Comparison of ENCODE assay signal across 9 cellular contexts in genomic region chr14:64715628-64716412, GRCh38. TPM values are rescaled to one million over a fixed set of nuclear protein-coding genes. Genes with fewer than 3 reads are reported as not detected.
DNase-seq lines count a peak whose midpoint lies in the region; ATAC-seq, FAIRE-seq and TF ChIP-seq lines count a peak whose summit lies in the region.
"Had no signal": no experiment of that assay in that cellular context is flagged by ENCODE, and none has a peak within 500 bp of the region (broad histone marks: within the 10 kb centered on the region; RNA-seq: fewer than 3 reads in every experiment).

No MANE protein-coding gene starts in this region.

- H3K27ac ChIP-seq in angular gyrus (ENCODE audit: low read depth, low read length): peak overlapping the region; percentile 74
- peak overlapping the region; percentile 82 to 86 for H3K27ac ChIP-seq in right atrium auricular region

- no peak for FAIRE-seq in RCC 7860 (lab: Jason Lieb, UNC)
- FAIRE-seq: endometrium had no signal

- ATAC-seq in GM19324 (IDR thresholded peaks at IDR 0.05; ENCODE audit: low FRiP score, unreplicated experiment) (no peak), HG03457 (IDR thresholded peaks at IDR 0.05; ENCODE audit: unreplicated experiment) (no peak)

- H3K9me3 ChIP-seq in BE2C (0 out of 2 replicates have a peak, but pooled peaks cover 2% of the 10 kb centered on the region), right atrium auricular region (peaks cover 0 to 6% of the 10 kb centered on the region in 2 donors)

- H3K4me3 Mint-ChIP-seq in osteocyte (ENCODE audit: unreplicated experiment): peak overlapping the region; percentile 66

- peaks cover 57% of the 10 kb centered on the region for H3K4me1 Mint-ChIP-seq in osteocyte (ENCODE audit: unreplicated experiment)

- H3K27me3 ChIP-seq in BE2C (no peaks in the 10 kb centered on the region), right atrium auricular region (no peaks in the 10 kb centered on the region)

- peak; percentile 3 for DNase-seq in BE2C
- no peak for DNase-seq in right atrium auricular region (ENCODE audit: low spot score)
- no peak for DNase-seq in osteocyte (ENCODE audit: extremely low spot score, unreplicated experiment)
- DNase-seq in AG08396 (ENCODE audit: low spot score): no peak
- no peak for DNase-seq in RCC 7860 (ENCODE audit: low spot score)

- no peak overlapping the region for H3K4me3 ChIP-seq in BE2C (ENCODE audit: low read depth, low read length)
- peak overlapping the region; percentile 27 to 44 for H3K4me3 ChIP-seq in right atrium auricular region

- TF ChIP-seq CTCF in BE2C (IDR thresholded peaks at IDR 0.05; ENCODE audit: low read depth, low read length) (no peak), right atrium auricular region (IDR thresholded peaks at IDR 0.05) (no peak), osteocyte (IDR thresholded peaks at IDR 0.05) (no peak)

- H3K9me3 Mint-ChIP-seq in osteocyte (ENCODE audit: unreplicated experiment): peaks cover 24% of the 10 kb centered on the region

- peaks cover 7% of the 10 kb centered on the region for H3K4me1 ChIP-seq in BE2C
- peaks cover 0 to 69% of the 10 kb centered on the region in 2 donors for H3K4me1 ChIP-seq in right atrium auricular region

- H3K36me3 ChIP-seq in BE2C: peaks cover 3% of the 10 kb centered on the region
- no peaks in the 10 kb centered on the region for H3K36me3 ChIP-seq in right atrium auricular region

- peak overlapping the region; percentile 84 for H3K27ac Mint-ChIP-seq in osteocyte (ENCODE audit: unreplicated experiment)

- no peaks in the 10 kb centered on the region for H3K27me3 Mint-ChIP-seq in osteocyte (ENCODE audit: unreplicated experiment)

- peaks cover 37% of the 10 kb centered on the region for H3K36me3 Mint-ChIP-seq in osteocyte (ENCODE audit: unreplicated experiment)

RNA-seq across cellular contexts. Expression of gene PLEKHG3, which starts 11.6 kb away (rescaled TPM):
- 54.2 TPM for polyA plus RNA-seq in BE2C (2012; ENCODE audit: insufficient read depth, insufficient read length, low read depth)
- 10 to 100 TPM; 26.1 to 28.1 TPM for total RNA-seq in right atrium auricular region
- total RNA-seq in osteocyte: 96.3 and 98.3 TPM in 2 replicates
